In genomic region chr9:95189230-95190098, GRCh38 we compare ENCODE assay signal across 9 cellular contexts.
A peak's percentile ranks its signal among the peaks of the same experiment; 100 is the strongest.
DNase-seq lines count a peak whose midpoint lies in the region; ATAC-seq, FAIRE-seq and TF ChIP-seq lines count a peak whose summit lies in the region.
"Had no signal": no experiment of that assay in that cellular context is flagged by ENCODE, and none has a peak within 500 bp of the region (broad histone marks: within the 10 kb centered on the region; RNA-seq: fewer than 3 reads in every experiment).

No MANE protein-coding gene starts in this region.

- H3K4me1 Mint-ChIP-seq in CD4-positive, CD25-positive, alpha-beta regulatory T cell: peaks cover 0 to 15% (median 13%) of the 10 kb centered on the region in 4 donors
- H3K4me1 Mint-ChIP-seq in endothelial cell (ENCODE audit: unreplicated experiment): peaks cover 48% of the 10 kb centered on the region
- H3K4me1 Mint-ChIP-seq in nephron: peaks cover 36% of the 10 kb centered on the region

- H3K27ac ChIP-seq in CD4-positive, CD25-positive, alpha-beta regulatory T cell (ENCODE audit: insufficient read depth, low read length, poor library complexity, severe bottlenecking): no peak overlapping the region
- peak overlapping the region in 3 of 4 donors; percentile 38 to 71 (median 62) for H3K27ac ChIP-seq in Peyer's patch

- no peaks in the 10 kb centered on the region for H3K27me3 Mint-ChIP-seq in CD4-positive, CD25-positive, alpha-beta regulatory T cell
- H3K27me3 Mint-ChIP-seq in endothelial cell (ENCODE audit: unreplicated experiment) (peaks cover 10% of the 10 kb centered on the region), nephron (ENCODE audit: low read depth) (no peaks in the 10 kb centered on the region)

- DNase-seq in CD4-positive, CD25-positive, alpha-beta regulatory T cell: peak in 1 of 3 donors; percentile 45
- DNase-seq in Peyer's patch: no peak
- peak; percentile 31 for DNase-seq in endothelial cell (ENCODE audit: low spot score)
- DNase-seq in H54 (ENCODE audit: insufficient read length, low spot score): no peak
- no peak for DNase-seq in RPMI8226
- DNase-seq in activated gamma-delta T cell (lab: John Stamatoyannopoulos, UW): no peak

- TF ChIP-seq POLR2A in Peyer's patch (IDR thresholded peaks at IDR 0.05): no peak
- no peak for TF ChIP-seq POLR2A in H54 (IDR thresholded peaks at IDR 0.05; ENCODE audit: low read depth, low read length)

- no peaks in the 10 kb centered on the region for H3K27me3 ChIP-seq in CD4-positive, CD25-positive, alpha-beta regulatory T cell (ENCODE audit: control insufficient read depth, insufficient read depth, low read length)
- no peaks in the 10 kb centered on the region for H3K27me3 ChIP-seq in Peyer's patch

- no peaks in the 10 kb centered on the region for H3K36me3 ChIP-seq in CD4-positive, CD25-positive, alpha-beta regulatory T cell (ENCODE audit: control insufficient read depth, insufficient read depth, low read length)
- H3K36me3 ChIP-seq in Peyer's patch: no peaks in the 10 kb centered on the region

- TF ChIP-seq CTCF in Peyer's patch (IDR thresholded peaks at IDR 0.05): no peak
- no peak for TF ChIP-seq CTCF in endothelial cell (IDR thresholded peaks at IDR 0.05; ENCODE audit: unreplicated experiment)
- TF ChIP-seq CTCF in nephron (IDR thresholded peaks at IDR 0.05; ENCODE audit: unreplicated experiment in 3 of 3): no peak

- peaks cover 3% of the 10 kb centered on the region for H3K36me3 Mint-ChIP-seq in CD4-positive, CD25-positive, alpha-beta regulatory T cell
- peaks cover 3% of the 10 kb centered on the region for H3K36me3 Mint-ChIP-seq in endothelial cell (ENCODE audit: low read depth, unreplicated experiment)
- H3K36me3 Mint-ChIP-seq in nephron (ENCODE audit: low read depth): no peaks in the 10 kb centered on the region

- FAIRE-seq in H54 (lab: Jason Lieb, UNC): no peak
- FAIRE-seq: GM12892 had no signal

- no peak overlapping the region for H3K4me3 ChIP-seq in CD4-positive, CD25-positive, alpha-beta regulatory T cell (ENCODE audit: low read depth, low read length)
- H3K4me3 ChIP-seq in Peyer's patch: no peak overlapping the region

- no peak for ATAC-seq in CD4-positive, CD25-positive, alpha-beta regulatory T cell (ENCODE audit: low read depth in 2 of 2)
- no peak for ATAC-seq in HG03045 (IDR thresholded peaks at IDR 0.05; ENCODE audit: unreplicated experiment)

- peak overlapping the region in 2 of 3 donors; percentile 37 to 43 for H3K27ac Mint-ChIP-seq in CD4-positive, CD25-positive, alpha-beta regulatory T cell
- H3K27ac Mint-ChIP-seq in endothelial cell (ENCODE audit: unreplicated experiment) (peak overlapping the region; percentile 97), nephron (peak overlapping the region; percentile 89 to 93 (median 91))

- no peaks in the 10 kb centered on the region for H3K4me1 ChIP-seq in CD4-positive, CD25-positive, alpha-beta regulatory T cell (ENCODE audit: control insufficient read depth, insufficient read depth, low read length, poor library complexity, severe bottlenecking)
- peaks cover 0 to 9% (median 0%) of the 10 kb centered on the region in 4 donors for H3K4me1 ChIP-seq in Peyer's patch

- H3K4me3 Mint-ChIP-seq in CD4-positive, CD25-positive, alpha-beta regulatory T cell: no peak overlapping the region
- H3K4me3 Mint-ChIP-seq in endothelial cell (ENCODE audit: unreplicated experiment) (peak overlapping the region; percentile 38), nephron (peak overlapping the region; percentile 40 to 55 (median 46))

- H3K9me3 Mint-ChIP-seq in CD4-positive, CD25-positive, alpha-beta regulatory T cell: no peaks in the 10 kb centered on the region
- no peaks in the 10 kb centered on the region for H3K9me3 Mint-ChIP-seq in endothelial cell (ENCODE audit: unreplicated experiment)
- no peaks in the 10 kb centered on the region for H3K9me3 Mint-ChIP-seq in nephron

- H3K9me3 ChIP-seq in CD4-positive, CD25-positive, alpha-beta regulatory T cell (ENCODE audit: control insufficient read depth in 2 of 2, low read length in 2 of 2): no peaks in the 10 kb centered on the region
- no peaks in the 10 kb centered on the region for H3K9me3 ChIP-seq in Peyer's patch

Comparison
In these comparisons a context has a peak if more than half of its experiments do, and no peak if none do; other contexts are left out.
1. H3K27ac Mint-ChIP-seq: peak in every context shown above with its lines; median percentile 97 in endothelial cell; 91 in nephron; 40 in CD4-positive, CD25-positive, alpha-beta regulatory T cell.
2. H3K4me3 Mint-ChIP-seq: peak in endothelial cell (single experiment) and nephron (3 of 3); none in CD4-positive, CD25-positive, alpha-beta regulatory T cell (0 of 4).